In genomic region chr1:168734946-168735345, GRCh38 we compare ENCODE assay signal across 16 cellular contexts. TPM values are rescaled to one million over a fixed set of nuclear protein-coding genes. Genes with fewer than 3 reads are reported as not detected.
A peak's percentile ranks its signal among the peaks of the same experiment; 100 is the strongest.
DNase-seq lines count a peak whose midpoint lies in the region; ATAC-seq and TF ChIP-seq lines count a peak whose summit lies in the region.
"Had no signal": no experiment of that assay in that cellular context is flagged by ENCODE, and none has a peak within 500 bp of the region (broad histone marks: within the 10 kb centered on the region; RNA-seq: fewer than 3 reads in every experiment).

No MANE protein-coding gene starts in this region.

- intact Hi-C loops in Caco-2 (cut with micrococcal nuclease; ENCODE audit: unreplicated experiment) = loop anchor here (1.0 to 10.0 kb wide), 7 partner anchors 132 to 613 kb away; no protein-coding TSS in a partner anchor

- H3K4me3 ChIP-seq in Caco-2 (ENCODE audit: low read depth, low read length) (no peak overlapping the region), Loucy (ENCODE audit: low read length, poor library complexity, severe bottlenecking) (no peak overlapping the region), epithelial cell of esophagus (ENCODE audit: low read length) (no peak overlapping the region)
- H3K4me3 ChIP-seq in CD8-positive, alpha-beta memory T cell (ENCODE audit: low read length) = no peak overlapping the region
- H3K4me3 ChIP-seq: breast epithelium, skin epidermis, thoracic aorta had no signal

- H3K36me3 ChIP-seq in Caco-2 (ENCODE audit: control insufficient read depth, insufficient read depth, low read length) (no peaks in the 10 kb centered on the region), Loucy (ENCODE audit: insufficient read depth, low read length) (no peaks in the 10 kb centered on the region)
- H3K36me3 ChIP-seq in CD8-positive, alpha-beta memory T cell (ENCODE audit: insufficient read depth, low read length) = no peaks in the 10 kb centered on the region
- H3K36me3 ChIP-seq: breast epithelium, thoracic aorta had no signal

- H3K36me3 Mint-ChIP-seq in Caco-2 (ENCODE audit: insufficient read depth, unreplicated experiment) = no peaks in the 10 kb centered on the region
- no peaks in the 10 kb centered on the region for H3K36me3 Mint-ChIP-seq in CD8-positive, alpha-beta memory T cell
- no peaks in the 10 kb centered on the region for H3K36me3 Mint-ChIP-seq in activated CD4-positive, alpha-beta T cell treated with anti-CD3 and anti-CD28 coated beads, Interleukin-2, amount 10 ng/mL, durations not matched to agents 7 days and 5 days (ENCODE audit: low read depth)

- no peaks in the 10 kb centered on the region for H3K79me2 ChIP-seq in Loucy (ENCODE audit: insufficient read depth, low read length)

- DNase-seq in Caco-2 = peak in 1 of 2 experiments; percentile 13
- peak; percentile 10 for DNase-seq in epithelial cell of esophagus (ENCODE audit: low read depth)
- peak; percentile 41 for DNase-seq in midbrain (lab: John Stamatoyannopoulos, UW)
- no peak for DNase-seq in stimulated activated CD4-positive, alpha-beta T cell treated with anti-CD3 and anti-CD28 coated beads, Interleukin-2, amount 100 ng/mL, for 24 hours
- DNase-seq in CD8-positive, alpha-beta memory T cell = no peak
- DNase-seq in activated CD4-positive, alpha-beta T cell treated with anti-CD3 and anti-CD28 coated beads, Interleukin-2, amount 10 ng/mL, durations not matched to agents 7 days and 5 days = no peak
- DNase-seq: activated B cell treated with CpG ODN at 0.5 μM for 24 hours, H9, kidney, NCI-H345, T-helper 17 cell had no signal

- no peak overlapping the region for H3K4me2 ChIP-seq in Loucy (ENCODE audit: low read depth, low read length, poor library complexity, severe bottlenecking)

- CTCF ChIA-PET in Caco-2 (lab: Charles Lee) = interaction anchor here (1.0 to 1.4 kb wide), 2 partner anchors 132 to 615 kb away, joined by 3 to 5 read pairs; no protein-coding TSS in a partner anchor
- CTCF ChIA-PET in CD8-positive, alpha-beta memory T cell (lab: Charles Lee) = no interaction called here
- CTCF ChIA-PET in activated CD4-positive, alpha-beta T cell treated with anti-CD3 and anti-CD28 coated beads, Interleukin-2, amount 10 ng/mL, durations not matched to agents 7 days and 5 days (lab: Charles Lee) = no interaction called here

- no peaks in the 10 kb centered on the region for H3K9me3 ChIP-seq in Caco-2
- H3K9me3 ChIP-seq in Loucy (ENCODE audit: insufficient read depth, low read depth, low read length) = no peaks in the 10 kb centered on the region
- H3K9me3 ChIP-seq in CD8-positive, alpha-beta memory T cell (ENCODE audit: low read length) = no peaks in the 10 kb centered on the region
- H3K9me3 ChIP-seq: breast epithelium, thoracic aorta had no signal

- no TSS peak for BruUV-seq in Caco-2 (replicated peaks; lab: Mats Ljungman, UMichigan)

- POLR2A ChIA-PET in Caco-2 (lab: Charles Lee) = no interaction called here
- POLR2A ChIA-PET in CD8-positive, alpha-beta memory T cell (lab: Charles Lee) = no interaction called here
- POLR2A ChIA-PET in activated CD4-positive, alpha-beta T cell treated with anti-CD3 and anti-CD28 coated beads, Interleukin-2, amount 10 ng/mL, durations not matched to agents 7 days and 5 days (lab: Charles Lee) = no interaction called here

- no peak overlapping the region for H3K9ac ChIP-seq in Loucy (ENCODE audit: low read depth, low read length, poor library complexity, severe bottlenecking)

- peaks cover 9% of the 10 kb centered on the region for H3K4me1 Mint-ChIP-seq in Caco-2 (ENCODE audit: low read depth, unreplicated experiment)
- H3K4me1 Mint-ChIP-seq in CD8-positive, alpha-beta memory T cell = no peaks in the 10 kb centered on the region
- no peaks in the 10 kb centered on the region for H3K4me1 Mint-ChIP-seq in activated CD4-positive, alpha-beta T cell treated with anti-CD3 and anti-CD28 coated beads, Interleukin-2, amount 10 ng/mL, durations not matched to agents 7 days and 5 days
- H3K4me1 Mint-ChIP-seq: activated B cell treated with CpG ODN at 0.5 μM for 24 hours, H9, T-helper 17 cell had no signal

- H3K27me3 ChIP-seq in Caco-2 (replicated peaks; ENCODE audit: control insufficient read depth, insufficient read depth, low read length) = no peaks in the 10 kb centered on the region
- no peaks in the 10 kb centered on the region for H3K27me3 ChIP-seq in Loucy (ENCODE audit: insufficient read depth, low read length, poor library complexity, severe bottlenecking)
- H3K27me3 ChIP-seq in CD8-positive, alpha-beta memory T cell (ENCODE audit: insufficient read depth, low read length, poor library complexity, severe bottlenecking) = no peaks in the 10 kb centered on the region
- H3K27me3 ChIP-seq: breast epithelium had no signal

- H3K27me3 Mint-ChIP-seq in Caco-2 (ENCODE audit: insufficient read depth, unreplicated experiment) = no peaks in the 10 kb centered on the region
- H3K27me3 Mint-ChIP-seq in CD8-positive, alpha-beta memory T cell = peaks cover 0 to 8% of the 10 kb centered on the region in 2 donors
- peaks cover 9% of the 10 kb centered on the region for H3K27me3 Mint-ChIP-seq in activated CD4-positive, alpha-beta T cell treated with anti-CD3 and anti-CD28 coated beads, Interleukin-2, amount 10 ng/mL, durations not matched to agents 7 days and 5 days

- H3K27ac ChIP-seq in CD8-positive, alpha-beta memory T cell (ENCODE audit: low read depth, low read length) = no peak overlapping the region
- H3K27ac ChIP-seq: breast epithelium, skin epidermis, thoracic aorta had no signal

- TF ChIP-seq CTCF in Caco-2 (IDR thresholded peaks at IDR 0.05; ENCODE audit: insufficient read depth in 1 of 2, low read depth in 1 of 2, low read length in 1 of 2, severe bottlenecking in 1 of 2, unreplicated experiment in 1 of 2) (peak; percentile 21 to 34), Loucy (conservative IDR thresholded peaks at IDR 0.05; ENCODE audit: low read length) (peak; percentile 19; the same call in 1 of the 2 replicates), epithelial cell of esophagus (IDR thresholded peaks at IDR 0.05; ENCODE audit: insufficient read depth, low read depth, low read length, missing control alignments) (peak; percentile 38)

- no peaks in the 10 kb centered on the region for H3K9me3 Mint-ChIP-seq in Caco-2 (ENCODE audit: unreplicated experiment)
- no peaks in the 10 kb centered on the region for H3K9me3 Mint-ChIP-seq in CD8-positive, alpha-beta memory T cell
- H3K9me3 Mint-ChIP-seq in activated CD4-positive, alpha-beta T cell treated with anti-CD3 and anti-CD28 coated beads, Interleukin-2, amount 10 ng/mL, durations not matched to agents 7 days and 5 days = no peaks in the 10 kb centered on the region
- H3K9me3 Mint-ChIP-seq: activated B cell treated with CpG ODN at 0.5 μM for 24 hours, H9 had no signal

- ATAC-seq in HG03196 (IDR thresholded peaks at IDR 0.05; ENCODE audit: unreplicated experiment) = no peak
- ATAC-seq: T-helper 17 cell had no signal

- peak overlapping the region; percentile 21 for H3K27ac Mint-ChIP-seq in Caco-2 (ENCODE audit: unreplicated experiment)
- H3K27ac Mint-ChIP-seq in CD8-positive, alpha-beta memory T cell = no peak overlapping the region
- no peak overlapping the region for H3K27ac Mint-ChIP-seq in activated CD4-positive, alpha-beta T cell treated with anti-CD3 and anti-CD28 coated beads, Interleukin-2, amount 10 ng/mL, durations not matched to agents 7 days and 5 days
- H3K27ac Mint-ChIP-seq: activated B cell treated with CpG ODN at 0.5 μM for 24 hours, H9, T-helper 17 cell had no signal

- no peak overlapping the region for H2AFZ ChIP-seq in Loucy (ENCODE audit: low read length)

- H3K4me3 Mint-ChIP-seq in Caco-2 (ENCODE audit: unreplicated experiment) = no peak overlapping the region
- no peak overlapping the region for H3K4me3 Mint-ChIP-seq in CD8-positive, alpha-beta memory T cell
- H3K4me3 Mint-ChIP-seq in activated CD4-positive, alpha-beta T cell treated with anti-CD3 and anti-CD28 coated beads, Interleukin-2, amount 10 ng/mL, durations not matched to agents 7 days and 5 days = no peak overlapping the region
- H3K4me3 Mint-ChIP-seq: activated B cell treated with CpG ODN at 0.5 μM for 24 hours, H9, T-helper 17 cell had no signal

- no peaks in the 10 kb centered on the region for H3K9me2 ChIP-seq in Loucy (replicated peaks; ENCODE audit: low read depth, low read length)

- H3K4me1 ChIP-seq in Caco-2 = no peaks in the 10 kb centered on the region
- H3K4me1 ChIP-seq in Loucy (ENCODE audit: insufficient read depth, low read length, poor library complexity, severe bottlenecking) = no peaks in the 10 kb centered on the region
- H3K4me1 ChIP-seq in CD8-positive, alpha-beta memory T cell (ENCODE audit: insufficient read depth, low read length) = no peaks in the 10 kb centered on the region
- H3K4me1 ChIP-seq: breast epithelium had no signal

- no peaks in the 10 kb centered on the region for H3F3A ChIP-seq in Loucy (ENCODE audit: low read depth)

- no peaks in the 10 kb centered on the region for H4K20me1 ChIP-seq in Loucy (ENCODE audit: insufficient read depth, low read length, poor library complexity, severe bottlenecking)

RNA-seq across cellular contexts. Expression of gene DPT, which starts 5.9 kb away (rescaled TPM):
- total RNA-seq in Caco-2 (2022) = not detected in 2 replicates
- total RNA-seq in CD8-positive, alpha-beta memory T cell = not detected
- polyA plus RNA-seq in CD8-positive, alpha-beta memory T cell = not detected
- total RNA-seq in activated CD4-positive, alpha-beta T cell treated with anti-CD3 and anti-CD28 coated beads, Interleukin-2, amount 10 ng/mL, durations not matched to agents 7 days and 5 days = not detected
- total RNA-seq: activated B cell treated with CpG ODN at 0.5 μM for 24 hours, H9, T-helper 17 cell had no signal

Comparison
In these comparisons a context has a peak if more than half of its experiments do, and no peak if none do; other contexts are left out.
1. DNase-seq: peak in epithelial cell of esophagus (single experiment) and midbrain (single experiment); none in stimulated activated CD4-positive, alpha-beta T cell treated with anti-CD3 and anti-CD28 coated beads, Interleukin-2, amount 100 ng/mL, for 24 hours (0 of 2), CD8-positive, alpha-beta memory T cell (0 of 5) and activated CD4-positive, alpha-beta T cell treated with anti-CD3 and anti-CD28 coated beads, Interleukin-2, amount 10 ng/mL, durations not matched to agents 7 days and 5 days (single experiment).
2. Peak in every context shown above with its lines, with median percentiles within 50 percentile points of each other: CTCF ChIP-seq.